Comparison of ENCODE assay signal across 13 cellular contexts in genomic region chr22:37748659-37749058, GRCh38. TPM values are rescaled to one million over a fixed set of nuclear protein-coding genes. Genes with fewer than 3 reads are reported as not detected.
A peak's percentile ranks its signal among the peaks of the same experiment; 100 is the strongest.
DNase-seq lines count a peak whose midpoint lies in the region; ATAC-seq and TF ChIP-seq lines count a peak whose summit lies in the region.
"Had no signal": no experiment of that assay in that cellular context is flagged by ENCODE, and none has a peak within 500 bp of the region (broad histone marks: within the 10 kb centered on the region; RNA-seq: fewer than 3 reads in every experiment).

No MANE protein-coding gene starts in this region.

- H3K36me3 ChIP-seq in left ventricle myocardium inferior: no peaks in the 10 kb centered on the region
- H3K36me3 ChIP-seq in naive thymus-derived CD4-positive, alpha-beta T cell (ENCODE audit: control insufficient read depth in 2 of 3, insufficient read depth in 3 of 3, low read length in 3 of 3): peaks cover 0 to 3% (median 0%) of the 10 kb centered on the region in 3 experiments
- no peaks in the 10 kb centered on the region for H3K36me3 ChIP-seq in urinary bladder (ENCODE audit: insufficient read depth)

- no peak for ATAC-seq in left ventricle myocardium superior
- no peak for ATAC-seq in naive thymus-derived CD4-positive, alpha-beta T cell
- ATAC-seq in effector memory CD8-positive, alpha-beta T cell (replicated peaks): no peak
- no peak for ATAC-seq in HG02852 (IDR thresholded peaks at IDR 0.05; ENCODE audit: unreplicated experiment)
- ATAC-seq: activated CD4-positive, alpha-beta T cell treated with anti-CD3 and anti-CD28 coated beads for 36 hours; activated naive CD4-positive, alpha-beta T cell treated with anti-CD3 and anti-CD28 coated beads, Interleukin-2, amount 50 U/mL, for 72 hours had no signal

- H3K4me3 Mint-ChIP-seq in naive thymus-derived CD4-positive, alpha-beta T cell: peak overlapping the region in 9 of 10 donors; percentile 6 to 90 (median 47)
- H3K4me3 Mint-ChIP-seq in effector memory CD8-positive, alpha-beta T cell: no peak overlapping the region
- H3K4me3 Mint-ChIP-seq in activated naive CD4-positive, alpha-beta T cell treated with anti-CD3 and anti-CD28 coated beads for 36 hours: no peak overlapping the region

- no peaks in the 10 kb centered on the region for H3K27me3 ChIP-seq in left ventricle myocardium inferior (ENCODE audit: low read depth)
- no peaks in the 10 kb centered on the region for H3K27me3 ChIP-seq in naive thymus-derived CD4-positive, alpha-beta T cell (ENCODE audit: control insufficient read depth in 2 of 2, insufficient read depth in 2 of 2, low read length in 2 of 2)

- peak overlapping the region; percentile 100 for H3K27ac ChIP-seq in left ventricle myocardium inferior (replicated peaks)
- no peak overlapping the region for H3K27ac ChIP-seq in naive thymus-derived CD4-positive, alpha-beta T cell (ENCODE audit: low read depth, low read length)
- H3K27ac ChIP-seq in urinary bladder (ENCODE audit: low read depth): peak overlapping the region; percentile 24

- DNase-seq in left ventricle myocardium inferior (no peak), left ventricle myocardium superior (no peak), choroid plexus epithelial cell (ENCODE audit: low read depth) (no peak)
- no peak for DNase-seq in naive thymus-derived CD4-positive, alpha-beta T cell
- DNase-seq in effector memory CD8-positive, alpha-beta T cell: no peak
- DNase-seq in activated naive CD4-positive, alpha-beta T cell treated with anti-CD3 and anti-CD28 coated beads for 36 hours: no peak
- DNase-seq: activated CD4-positive, alpha-beta T cell treated with anti-CD3 and anti-CD28 coated beads for 36 hours; C1 segment of cervical spinal cord; NCI-H446 treated with DMSO at 0.1 percent for 48 hours; posterior cingulate gyrus had no signal

- peaks cover 13 to 33% (median 24%) of the 10 kb centered on the region in 7 donors for H3K4me1 Mint-ChIP-seq in naive thymus-derived CD4-positive, alpha-beta T cell
- H3K4me1 Mint-ChIP-seq in effector memory CD8-positive, alpha-beta T cell (ENCODE audit: low read depth in 2 of 2): peaks cover 16 to 20% of the 10 kb centered on the region in 2 donors
- peaks cover 11% of the 10 kb centered on the region for H3K4me1 Mint-ChIP-seq in activated naive CD4-positive, alpha-beta T cell treated with anti-CD3 and anti-CD28 coated beads for 36 hours (ENCODE audit: low read depth)

- H3K4me1 ChIP-seq in left ventricle myocardium inferior (peaks cover 83% of the 10 kb centered on the region), urinary bladder (ENCODE audit: insufficient read depth) (peaks cover 1% of the 10 kb centered on the region)
- H3K4me1 ChIP-seq in naive thymus-derived CD4-positive, alpha-beta T cell (ENCODE audit: control insufficient read depth in 2 of 2, insufficient read depth in 2 of 2, low read length in 2 of 2): peaks cover 9 to 18% of the 10 kb centered on the region in 2 donors

- H3K9me3 ChIP-seq in left ventricle myocardium inferior (replicated peaks): no peaks in the 10 kb centered on the region
- H3K9me3 ChIP-seq in naive thymus-derived CD4-positive, alpha-beta T cell (ENCODE audit: control insufficient read depth in 2 of 3, low read length in 3 of 3): no peaks in the 10 kb centered on the region

- no peaks in the 10 kb centered on the region for H3K27me3 Mint-ChIP-seq in naive thymus-derived CD4-positive, alpha-beta T cell
- no peaks in the 10 kb centered on the region for H3K27me3 Mint-ChIP-seq in effector memory CD8-positive, alpha-beta T cell
- no peaks in the 10 kb centered on the region for H3K27me3 Mint-ChIP-seq in activated naive CD4-positive, alpha-beta T cell treated with anti-CD3 and anti-CD28 coated beads for 36 hours (ENCODE audit: low read depth)
- H3K27me3 Mint-ChIP-seq: activated CD4-positive, alpha-beta T cell treated with anti-CD3 and anti-CD28 coated beads for 36 hours had no signal

- TF ChIP-seq CTCF in left ventricle myocardium inferior (IDR thresholded peaks at IDR 0.05; ENCODE audit: borderline replicate concordance): no peak
- no peak for TF ChIP-seq CTCF in choroid plexus epithelial cell (conservative IDR thresholded peaks at IDR 0.05; ENCODE audit: low read depth, low read length)

- H3K9me3 Mint-ChIP-seq in naive thymus-derived CD4-positive, alpha-beta T cell: peaks cover 0 to under 1% (median 0%) of the 10 kb centered on the region in 11 donors
- H3K9me3 Mint-ChIP-seq in effector memory CD8-positive, alpha-beta T cell: no peaks in the 10 kb centered on the region
- no peaks in the 10 kb centered on the region for H3K9me3 Mint-ChIP-seq in activated naive CD4-positive, alpha-beta T cell treated with anti-CD3 and anti-CD28 coated beads for 36 hours
- H3K9me3 Mint-ChIP-seq: activated naive CD4-positive, alpha-beta T cell treated with anti-CD3 and anti-CD28 coated beads, Interleukin-2, amount 50 U/mL, for 72 hours had no signal

- peak overlapping the region in 2 of 9 donors; percentile 14 to 30 for H3K27ac Mint-ChIP-seq in naive thymus-derived CD4-positive, alpha-beta T cell
- H3K27ac Mint-ChIP-seq in effector memory CD8-positive, alpha-beta T cell: peak overlapping the region in 1 of 2 donors; percentile 12
- H3K27ac Mint-ChIP-seq in activated naive CD4-positive, alpha-beta T cell treated with anti-CD3 and anti-CD28 coated beads for 36 hours: no peak overlapping the region
- H3K27ac Mint-ChIP-seq: activated CD4-positive, alpha-beta T cell treated with anti-CD3 and anti-CD28 coated beads for 36 hours had no signal

- peaks cover 0 to 3% (median 1%) of the 10 kb centered on the region in 5 donors for H3K36me3 Mint-ChIP-seq in naive thymus-derived CD4-positive, alpha-beta T cell
- no peaks in the 10 kb centered on the region for H3K36me3 Mint-ChIP-seq in effector memory CD8-positive, alpha-beta T cell (ENCODE audit: insufficient read depth)
- no peaks in the 10 kb centered on the region for H3K36me3 Mint-ChIP-seq in activated naive CD4-positive, alpha-beta T cell treated with anti-CD3 and anti-CD28 coated beads for 36 hours (ENCODE audit: low read depth)
- H3K36me3 Mint-ChIP-seq: activated naive CD4-positive, alpha-beta T cell treated with anti-CD3 and anti-CD28 coated beads, Interleukin-2, amount 50 U/mL, for 72 hours had no signal

- intact Hi-C loops in left ventricle myocardium inferior (cut with micrococcal nuclease): no loop called here
- intact Hi-C loops in left ventricle myocardium superior (cut with micrococcal nuclease): no loop called here
- intact Hi-C loops in naive thymus-derived CD4-positive, alpha-beta T cell (cut with micrococcal nuclease): loop anchor here (5.0 kb wide), 5 partner anchors 59 to 506 kb away; partner anchors contain the start of genes GGA1 (in 2 of the 2), GCAT (in 1 of the 2), RAC2 (in 1 of the 2) and SH3BP1 (in 1 of the 2)
- intact Hi-C loops in activated naive CD4-positive, alpha-beta T cell treated with anti-CD3 and anti-CD28 coated beads for 36 hours (cut with micrococcal nuclease): no loop called here

- CTCF ChIA-PET in naive thymus-derived CD4-positive, alpha-beta T cell (lab: Charles Lee): no interaction called here
- CTCF ChIA-PET in activated naive CD4-positive, alpha-beta T cell treated with anti-CD3 and anti-CD28 coated beads for 36 hours (lab: Charles Lee): no interaction called here

- 49% methylated on average over 8 of the region's 8 CpGs for WGBS in urinary bladder

- POLR2A ChIA-PET in naive thymus-derived CD4-positive, alpha-beta T cell (lab: Charles Lee): interaction anchor here (1.2 kb wide), 1 partner anchor 62 kb away, joined by 3 read pairs; the partner anchor contains the start of gene NOL12

- H3K4me3 ChIP-seq in left ventricle myocardium inferior (peak overlapping the region; percentile 100), choroid plexus epithelial cell (ENCODE audit: low read depth, low read length) (peak overlapping the region; percentile 11), urinary bladder (ENCODE audit: low read depth, low read length) (no peak overlapping the region)
- no peak overlapping the region for H3K4me3 ChIP-seq in naive thymus-derived CD4-positive, alpha-beta T cell (ENCODE audit: low read length)

RNA-seq across cellular contexts. Expression of gene TRIOBP, which starts 51.8 kb away (rescaled TPM):
- 86.5 TPM for total RNA-seq in left ventricle myocardium inferior
- 82.7 TPM for total RNA-seq in left ventricle myocardium superior
- total RNA-seq in naive thymus-derived CD4-positive, alpha-beta T cell: 10 to 100 TPM; 15.0 to 43.0 (median 25.7) TPM
- 10 to 100 TPM in 1 of 2 donors, 1 to 10 TPM in 1; 6.7 to 15.4 TPM for polyA plus RNA-seq in naive thymus-derived CD4-positive, alpha-beta T cell
- 64.2 TPM for total RNA-seq in urinary bladder
- 140 TPM for polyA plus RNA-seq in urinary bladder
- total RNA-seq in activated naive CD4-positive, alpha-beta T cell treated with anti-CD3 and anti-CD28 coated beads for 36 hours: 10 to 100 TPM; 17.5 to 18.8 TPM

RNA-seq across cellular contexts. Expression of gene GCAT, which starts 59.1 kb away (rescaled TPM):
- total RNA-seq in left ventricle myocardium inferior (42.7 TPM), left ventricle myocardium superior (42.0 TPM), urinary bladder (9.3 TPM)
- 10 to 100 TPM in 1 of 5 experiments, 1 to 10 TPM in 4; 1.1 to 14.6 (median 5.4) TPM for total RNA-seq in naive thymus-derived CD4-positive, alpha-beta T cell
- polyA plus RNA-seq in naive thymus-derived CD4-positive, alpha-beta T cell: 1 to 10 TPM; 7.8 to 8.1 TPM
- polyA plus RNA-seq in urinary bladder: 17.0 TPM
- 10 to 100 TPM; 26.9 to 27.2 TPM for total RNA-seq in activated naive CD4-positive, alpha-beta T cell treated with anti-CD3 and anti-CD28 coated beads for 36 hours

Comparison
In these comparisons a context has a peak if more than half of its experiments do, and no peak if none do; other contexts are left out.
1. H3K4me3 ChIP-seq: peak in left ventricle myocardium inferior (single experiment) and choroid plexus epithelial cell (single experiment); none in naive thymus-derived CD4-positive, alpha-beta T cell (single experiment) and urinary bladder (single experiment).
2. H3K4me3 Mint-ChIP-seq: peak in naive thymus-derived CD4-positive, alpha-beta T cell (9 of 10); none in effector memory CD8-positive, alpha-beta T cell (0 of 2) and activated naive CD4-positive, alpha-beta T cell treated with anti-CD3 and anti-CD28 coated beads for 36 hours (single experiment).
3. intact Hi-C loops: an anchor here in naive thymus-derived CD4-positive, alpha-beta T cell (5.0 kb wide); none called in left ventricle myocardium inferior, left ventricle myocardium superior and activated naive CD4-positive, alpha-beta T cell treated with anti-CD3 and anti-CD28 coated beads for 36 hours.